ENCODE assay signal across 1 cellular context in the genomic region with DNA sequence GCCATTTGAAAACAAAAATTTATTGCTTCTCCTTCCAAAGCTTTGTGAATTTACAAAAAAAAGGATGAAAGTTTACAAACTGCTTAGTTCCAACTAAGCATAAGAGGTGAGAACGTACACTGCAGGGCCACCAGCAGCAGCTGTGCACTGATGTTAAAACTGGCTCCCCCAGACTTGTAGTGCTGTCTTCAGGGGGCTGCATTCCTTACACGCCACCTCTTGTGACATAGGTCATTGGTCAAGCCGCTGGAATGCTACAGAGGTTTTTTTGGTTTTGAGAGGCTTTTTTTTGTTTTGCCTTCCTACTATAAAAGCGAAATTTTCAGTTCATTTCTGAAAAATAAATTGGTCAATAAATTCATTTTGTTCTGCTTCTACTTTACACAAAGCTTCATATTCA.
TF ChIP-seq lines count a peak whose summit lies in the region.

No MANE protein-coding gene starts in this region.

TF ChIP-seq in H1, 55 proteins besides CTCF, POLR2A, EP300 and RAD21:
- TF ChIP-seq SIN3A (conservative IDR thresholded peaks at IDR 0.05 in 1 of 2, IDR thresholded peaks at IDR 0.05 in 1 of 2; ENCODE audit: low read depth in 1 of 2, low read length in 2 of 2) (no peak), TAF7 (optimal IDR thresholded peaks at IDR 0.05; ENCODE audit: borderline replicate concordance, low read depth, low read length) (no peak), SIRT6 (IDR thresholded peaks at IDR 0.05; ENCODE audit: low read length) (no peak), TCF12 (IDR thresholded peaks at IDR 0.05; ENCODE audit: low read depth, low read length) (no peak), NRF1 (IDR thresholded peaks at IDR 0.05; ENCODE audit: low read depth, low read length) (no peak), BRCA1 (IDR thresholded peaks at IDR 0.05; ENCODE audit: low read depth, low read length) (no peak), RXRA (IDR thresholded peaks at IDR 0.05; ENCODE audit: insufficient read depth, low read depth, low read length) (no peak)
